Comparison of ENCODE assay signal across 26 cellular contexts in genomic region chr7:45149606-45150005, GRCh38. TPM values are rescaled to one million over a fixed set of nuclear protein-coding genes. Genes with fewer than 3 reads are reported as not detected.
DNase-seq lines count a peak whose midpoint lies in the region; FAIRE-seq and TF ChIP-seq lines count a peak whose summit lies in the region.
"Had no signal": no experiment of that assay in that cellular context is flagged by ENCODE, and none has a peak within 500 bp of the region (broad histone marks: within the 10 kb centered on the region; RNA-seq: fewer than 3 reads in every experiment).

No MANE protein-coding gene starts in this region.

- CTCF ChIA-PET in activated naive CD4-positive, alpha-beta T cell treated with anti-CD3 and anti-CD28 coated beads, Interleukin-2, amount 10 ng/mL, durations not matched to agents 7 days and 5 days (lab: Charles Lee), result no interaction called here

- H3K14ac ChIP-seq in trophoblast cell (ENCODE audit: low read length), result no peak overlapping the region

- no peak overlapping the region for H3K18ac ChIP-seq in trophoblast cell (ENCODE audit: low read length)

- no peak overlapping the region for H2BK12ac ChIP-seq in trophoblast cell (ENCODE audit: low read length)

- peaks cover 59% of the 10 kb centered on the region for H3K27me3 Mint-ChIP-seq in activated naive CD4-positive, alpha-beta T cell treated with anti-CD3 and anti-CD28 coated beads, Interleukin-2, amount 10 ng/mL, durations not matched to agents 7 days and 5 days

- H3K4ac ChIP-seq in trophoblast cell (ENCODE audit: low read depth, low read length), result no peak overlapping the region

- H3K79me2 ChIP-seq in trophoblast cell (ENCODE audit: control insufficient read depth, insufficient read depth, low read length, poor library complexity), result no peaks in the 10 kb centered on the region

- H3K79me1 ChIP-seq in trophoblast cell (ENCODE audit: low read length), result no peaks in the 10 kb centered on the region

- H2AK5ac ChIP-seq in trophoblast cell (ENCODE audit: low read length), result no peak overlapping the region

- H3K9me3 ChIP-seq in spleen (no peaks in the 10 kb centered on the region), trophoblast cell (ENCODE audit: insufficient read depth, low read depth, low read length) (peaks cover 3% of the 10 kb centered on the region)
- H3K9me3 ChIP-seq: BE2C had no signal

- H3K27ac ChIP-seq in coronary artery, result no peak overlapping the region
- H3K27ac ChIP-seq in spleen, result no peak overlapping the region
- H3K27ac ChIP-seq in trophoblast cell (ENCODE audit: low read depth, low read length), result no peak overlapping the region
- H3K27ac ChIP-seq: SK-N-MC had no signal

- H3K4me2 ChIP-seq in trophoblast cell (ENCODE audit: low read length), result no peak overlapping the region

- H3K23ac ChIP-seq in trophoblast cell (ENCODE audit: low read length), result no peak overlapping the region

- H4K8ac ChIP-seq in trophoblast cell (ENCODE audit: low read depth, low read length), result no peak overlapping the region

- H2AFZ ChIP-seq in trophoblast cell (ENCODE audit: insufficient read depth, low read length, poor library complexity), result no peak overlapping the region

- H3K9me3 Mint-ChIP-seq in activated naive CD4-positive, alpha-beta T cell treated with anti-CD3 and anti-CD28 coated beads, Interleukin-2, amount 10 ng/mL, durations not matched to agents 7 days and 5 days, result no peaks in the 10 kb centered on the region
- H3K9me3 Mint-ChIP-seq: IgD-negative memory B cell had no signal

- TF ChIP-seq POLR2A in spleen (IDR thresholded peaks at IDR 0.05), result no peak
- no peak for TF ChIP-seq POLR2A in GM12891 (IDR thresholded peaks at IDR 0.05; ENCODE audit: low read depth, low read length)

- intact Hi-C loops in spleen (cut with DNase I; ENCODE audit: low total_unique reads), result loop anchor here (10.0 kb wide), 1 partner anchor 705 kb away; no protein-coding TSS in a partner anchor

- TF ChIP-seq CTCF in coronary artery (IDR thresholded peaks at IDR 0.05) (no peak), spleen (IDR thresholded peaks at IDR 0.05 in 8 of 11, conservative IDR thresholded peaks at IDR 0.05 in 3 of 11) (no peak)

- no peak overlapping the region for H4K91ac ChIP-seq in trophoblast cell (ENCODE audit: low read depth, low read length)

- no peak overlapping the region for H3K27ac Mint-ChIP-seq in activated naive CD4-positive, alpha-beta T cell treated with anti-CD3 and anti-CD28 coated beads, Interleukin-2, amount 10 ng/mL, durations not matched to agents 7 days and 5 days
- H3K27ac Mint-ChIP-seq: CD4-positive, CD25-positive, alpha-beta regulatory T cell had no signal

- no peak overlapping the region for H2BK5ac ChIP-seq in trophoblast cell (ENCODE audit: low read depth, low read length, poor library complexity)

- FAIRE-seq in GM12891 (lab: Jason Lieb, UNC), result no peak
- FAIRE-seq: RCC 7860 had no signal

- H3K9ac ChIP-seq in trophoblast cell (ENCODE audit: low read length), result no peak overlapping the region

- no peaks in the 10 kb centered on the region for H3K36me3 Mint-ChIP-seq in activated naive CD4-positive, alpha-beta T cell treated with anti-CD3 and anti-CD28 coated beads, Interleukin-2, amount 10 ng/mL, durations not matched to agents 7 days and 5 days
- H3K36me3 Mint-ChIP-seq: CD4-positive, CD25-positive, alpha-beta regulatory T cell had no signal

- DNase-seq in activated naive CD4-positive, alpha-beta T cell treated with anti-CD3 and anti-CD28 coated beads, Interleukin-2, amount 10 ng/mL, durations not matched to agents 7 days and 5 days, result peak; percentile 7
- no peak for DNase-seq in activated naive CD4-positive, alpha-beta T cell (lab: John Stamatoyannopoulos, UW)
- DNase-seq in RPMI8226 (peak; percentile 16), coronary artery (ENCODE audit: low spot score) (peak; percentile 57), spleen (peak; percentile 33), trophoblast cell (no peak), GM19240 (ENCODE audit: insufficient read length, low spot score) (no peak), GM12891 (ENCODE audit: insufficient read length, low spot score) (no peak)
- DNase-seq: BE2C; CD4-positive, CD25-positive, alpha-beta regulatory T cell; COR-L47; GDM1; H7; Karpas-422; NCI-H1694; NCI-H2081; NCI-H2171; NCI-H345; NCI-H774; SHP77 had no signal

- WGBS in spleen, 5 donors, result 70 to 81% (median 76%) methylated on average over 5 of the region's 5 CpGs
- WGBS in trophoblast cell (ENCODE audit: extremely low coverage, insufficient coverage, insufficient read length), result no CpG with 5 or more reads among the region's 5 CpGs

- H3K4me3 Mint-ChIP-seq in activated naive CD4-positive, alpha-beta T cell treated with anti-CD3 and anti-CD28 coated beads, Interleukin-2, amount 10 ng/mL, durations not matched to agents 7 days and 5 days, result no peak overlapping the region
- H3K4me3 Mint-ChIP-seq: CD4-positive, CD25-positive, alpha-beta regulatory T cell had no signal

- H3K4me1 Mint-ChIP-seq in activated naive CD4-positive, alpha-beta T cell treated with anti-CD3 and anti-CD28 coated beads, Interleukin-2, amount 10 ng/mL, durations not matched to agents 7 days and 5 days, result no peaks in the 10 kb centered on the region

- no peak overlapping the region for H2BK120ac ChIP-seq in trophoblast cell (ENCODE audit: insufficient read depth, low read length, poor library complexity)

- H3K27me3 ChIP-seq in spleen (replicated peaks in 1 of 7) (peaks cover 0 to 34% (median 0%) of the 10 kb centered on the region in 7 donors), trophoblast cell (ENCODE audit: insufficient read depth, low read length) (no peaks in the 10 kb centered on the region)
- H3K27me3 ChIP-seq: BE2C had no signal

- H3K4me1 ChIP-seq in spleen (peaks cover 0 to 4% (median 4%) of the 10 kb centered on the region in 6 donors), trophoblast cell (ENCODE audit: control insufficient read depth in 1 of 2, insufficient read depth in 2 of 2, low read length in 2 of 2) (no peaks in the 10 kb centered on the region)
- H3K4me1 ChIP-seq: BE2C had no signal

- no peak overlapping the region for H4K12ac ChIP-seq in trophoblast cell (ENCODE audit: low read depth, low read length)

- H3K4me3 ChIP-seq in coronary artery (no peak overlapping the region), spleen (no peak overlapping the region), trophoblast cell (ENCODE audit: low read depth, low read length) (no peak overlapping the region)
- H3K4me3 ChIP-seq: SK-N-MC had no signal

- H3K36me3 ChIP-seq in spleen (no peaks in the 10 kb centered on the region), trophoblast cell (ENCODE audit: control insufficient read depth in 1 of 2, insufficient read depth in 2 of 2, low read length in 2 of 2) (no peaks in the 10 kb centered on the region)
- H3K36me3 ChIP-seq: BE2C had no signal

TF ChIP-seq in GM12891, 5 proteins besides CTCF, POLR2A, EP300 and RAD21:
- TF ChIP-seq POLR2AphosphoS5 (IDR thresholded peaks at IDR 0.05; ENCODE audit: low read depth, low read length), result no peak
- no peak for TF ChIP-seq POU2F2 (IDR thresholded peaks at IDR 0.05; ENCODE audit: low read depth, low read length)
- no peak for TF ChIP-seq TAF1 (IDR thresholded peaks at IDR 0.05; ENCODE audit: low read depth, low read length)
- no peak for TF ChIP-seq SPI1 (IDR thresholded peaks at IDR 0.05; ENCODE audit: low read depth, low read length)
- no peak for TF ChIP-seq PAX5 (IDR thresholded peaks at IDR 0.05; ENCODE audit: insufficient read depth, low read length, severe bottlenecking)

RNA-seq across cellular contexts. Expression of gene RAMP3, which starts 8.0 kb away (rescaled TPM):
- 10 to 100 TPM in 5 of 7 donors, 1 to 10 TPM in 2; 6.3 to 27.8 (median 11.8) TPM for total RNA-seq in spleen
- 10 to 100 TPM; 14.2 to 21.6 (median 18.9) TPM for polyA plus RNA-seq in spleen
- not detected in 2 replicates for polyA plus RNA-seq in trophoblast cell (2013)
- polyA plus RNA-seq in GM12891 (2012; ENCODE audit: low read depth, missing spikeins), result not detected
- total RNA-seq: A673; CD4-positive, CD25-positive, alpha-beta regulatory T cell; Daoy; OCI-LY7 had no signal
- polyA plus RNA-seq: CD4-positive, CD25-positive, alpha-beta regulatory T cell; IgD-negative memory B cell had no signal

RNA-seq across cellular contexts. Expression of gene TBRG4, which starts 38.1 kb away (rescaled TPM):
- total RNA-seq in spleen, result 10 to 100 TPM; 37.9 to 77.1 (median 67.4) TPM
- polyA plus RNA-seq in spleen, result 10 to 100 TPM; 42.9 to 59.9 (median 46.2) TPM
- 51.4 and 52.2 TPM in 2 replicates for polyA plus RNA-seq in trophoblast cell (2013)
- 58.5 TPM for polyA plus RNA-seq in GM12891 (2012; ENCODE audit: low read depth, missing spikeins)

Comparison
In these comparisons a context has a peak if more than half of its experiments do, and no peak if none do; other contexts are left out.
1. DNase-seq: peak in activated naive CD4-positive, alpha-beta T cell treated with anti-CD3 and anti-CD28 coated beads, Interleukin-2, amount 10 ng/mL, durations not matched to agents 7 days and 5 days (single experiment), RPMI8226 (single experiment), coronary artery (single experiment) and spleen (single experiment); none in activated naive CD4-positive, alpha-beta T cell (0 of 4), trophoblast cell (0 of 2), GM19240 (single experiment) and GM12891 (single experiment).